In the genomic region with DNA sequence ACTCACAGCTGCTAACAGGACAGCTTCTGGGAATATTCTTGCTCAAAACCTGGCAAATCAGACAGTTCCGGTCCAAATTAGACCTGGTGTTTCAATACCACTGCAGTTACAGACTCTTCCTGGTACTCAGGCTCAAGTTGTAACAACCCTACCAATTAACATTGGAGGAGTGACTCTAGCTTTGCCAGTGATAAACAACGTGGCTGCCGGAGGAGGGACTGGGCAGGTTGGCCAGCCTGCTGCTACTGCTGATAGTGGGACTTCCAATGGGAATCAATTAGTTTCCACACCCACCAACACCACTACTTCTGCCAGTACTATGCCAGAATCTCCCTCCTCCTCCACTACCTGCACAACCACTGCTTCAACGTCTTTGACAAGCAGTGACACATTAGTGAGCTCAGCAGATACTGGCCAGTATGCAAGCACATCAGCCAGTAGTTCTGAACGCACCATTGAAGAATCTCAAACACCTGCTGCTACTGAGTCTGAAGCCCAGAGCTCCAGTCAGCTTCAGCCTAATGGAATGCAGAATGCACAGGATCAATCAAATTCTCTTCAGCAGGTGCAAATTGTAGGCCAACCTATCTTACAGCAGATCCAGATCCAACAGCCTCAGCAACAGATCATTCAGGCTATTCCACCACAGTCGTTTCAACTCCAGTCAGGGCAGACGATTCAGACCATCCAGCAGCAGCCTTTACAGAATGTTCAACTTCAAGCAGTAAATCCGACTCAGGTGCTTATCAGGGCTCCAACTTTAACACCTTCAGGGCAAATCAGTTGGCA, we compare ENCODE assay signal across 15 cellular contexts. TPM values are rescaled to one million over a fixed set of nuclear protein-coding genes. Genes with fewer than 3 reads are reported as not detected.
DNase-seq lines count a peak whose midpoint lies in the region; ATAC-seq, FAIRE-seq and TF ChIP-seq lines count a peak whose summit lies in the region.
"Had no signal": no experiment of that assay in that cellular context is flagged by ENCODE, and none has a peak within 500 bp of the region (broad histone marks: within the 10 kb centered on the region; RNA-seq: fewer than 3 reads in every experiment).

No MANE protein-coding gene starts in this region.

- H2BK15ac ChIP-seq in IMR-90 (ENCODE audit: low read depth, low read length), result no peak overlapping the region

- intact Hi-C loops in IMR-90 (cut with micrococcal nuclease) (loop anchor here (2.0 to 5.0 kb wide), 3 partner anchors 77 to 643 kb away; a partner anchor contains a TSS), GM12878 (cut with micrococcal nuclease; ENCODE audit: unreplicated experiment) (loop anchor here (5.0 kb wide), 1 partner anchor 128 kb away; no protein-coding TSS in a partner anchor)

- H2AK5ac ChIP-seq in IMR-90 (ENCODE audit: low read depth, low read length), result no peak overlapping the region

- peak overlapping the region; percentile 97 for H3K4me3 Mint-ChIP-seq in neural progenitor cell

- TF ChIP-seq POLR2A in IMR-90 (IDR thresholded peaks at IDR 0.05; ENCODE audit: low read depth, low read length), result no peak
- TF ChIP-seq POLR2A in GM12878 (IDR thresholded peaks at IDR 0.05; ENCODE audit: low read depth, low read length), result 0 out of 2 replicates have a peak, but pooled peaks have one; percentile 12

- H2BK120ac ChIP-seq in IMR-90 (ENCODE audit: low read depth, low read length), result no peak overlapping the region

- H4K5ac ChIP-seq in IMR-90 (ENCODE audit: low read depth, low read length), result no peak overlapping the region

- H2AFZ ChIP-seq in IMR-90 (replicated peaks; ENCODE audit: low read length, poor library complexity), result peak overlapping the region; percentile 36
- H2AFZ ChIP-seq in GM12878 (ENCODE audit: control insufficient read depth, low read depth, low read length), result no peak overlapping the region
- H2AFZ ChIP-seq in neural progenitor cell (replicated peaks), result no peak overlapping the region

- H3K27ac ChIP-seq in IMR-90 (ENCODE audit: insufficient read depth, low read length) (no peak overlapping the region), GM12878 (ENCODE audit: control insufficient read depth, insufficient read depth) (no peak overlapping the region), neural progenitor cell (no peak overlapping the region)
- H3K27ac ChIP-seq: left lung had no signal

- H3K9ac ChIP-seq in IMR-90 (ENCODE audit: low read depth, low read length), result no peak overlapping the region
- H3K9ac ChIP-seq in GM12878 (ENCODE audit: control insufficient read depth, insufficient read depth, low read length), result no peak overlapping the region
- no peak overlapping the region for H3K9ac ChIP-seq in neural progenitor cell

- H3K9me1 ChIP-seq in IMR-90 (ENCODE audit: insufficient read depth, low read length), result peaks cover 4% of the 10 kb centered on the region

- no peak for TF ChIP-seq CTCF in IMR-90 (conservative IDR thresholded peaks at IDR 0.05; ENCODE audit: low read depth, low read length)
- TF ChIP-seq CTCF in GM12878 (IDR thresholded peaks at IDR 0.05 in 2 of 3, conservative IDR thresholded peaks at IDR 0.05 in 1 of 3; ENCODE audit: control insufficient read depth in 2 of 3, extremely low read depth in 1 of 3, insufficient read depth in 1 of 3, low read depth in 3 of 3, low read length in 3 of 3), result no peak
- no peak for TF ChIP-seq CTCF in neural progenitor cell (IDR thresholded peaks at IDR 0.05)

- no peak overlapping the region for H2BK20ac ChIP-seq in IMR-90 (ENCODE audit: low read depth, low read length)

- H3K18ac ChIP-seq in IMR-90 (ENCODE audit: low read depth, low read length), result no peak overlapping the region

- H4K20me1 ChIP-seq in IMR-90 (ENCODE audit: insufficient read depth, low read length) (no peaks in the 10 kb centered on the region), GM12878 (ENCODE audit: control insufficient read depth, insufficient read depth) (no peaks in the 10 kb centered on the region), neural progenitor cell (ENCODE audit: low read depth) (peaks cover 35% of the 10 kb centered on the region)

- 82% methylated on average over 5 of the region's 8 CpGs; no CpG with 5 or more reads in 1 of the 2 experiments for WGBS in IMR-90 (ENCODE audit: extremely low coverage in 2 of 2, insufficient read length in 1 of 2), 2 experiments
- WGBS in GM12878 (ENCODE audit: insufficient coverage, insufficient replicate concordance, low lambda C conversion rate, missing lambda C conversion rate), result 82% methylated on average over 8 of the region's 8 CpGs

- H3K36me3 ChIP-seq in IMR-90 (ENCODE audit: control insufficient read depth, insufficient read depth, low read length) (no peaks in the 10 kb centered on the region), GM12878 (ENCODE audit: control insufficient read depth in 2 of 2, insufficient read depth in 2 of 2, low read length in 1 of 2) (peaks cover 0 to 4% of the 10 kb centered on the region in 2 experiments; a peak in 1 of 4 replicates), neural progenitor cell (no peaks in the 10 kb centered on the region)
- H3K36me3 ChIP-seq: left lung, sigmoid colon had no signal

- no peak for FAIRE-seq in GM12878 (lab: Jason Lieb, UNC)
- FAIRE-seq: A204.1 had no signal

- peaks cover 40% of the 10 kb centered on the region for H3K79me2 ChIP-seq in GM12878 (ENCODE audit: control insufficient read depth, insufficient read depth, low read length)
- peaks cover 65% of the 10 kb centered on the region for H3K79me2 ChIP-seq in neural progenitor cell (ENCODE audit: low read depth)

- H3K36me3 Mint-ChIP-seq in neural progenitor cell, result peaks cover 28% of the 10 kb centered on the region

- H3F3A ChIP-seq in neural progenitor cell (ENCODE audit: low read depth), result peaks cover 38% of the 10 kb centered on the region

- H2BK5ac ChIP-seq in IMR-90 (ENCODE audit: low read depth, low read length, poor library complexity, severe bottlenecking), result no peak overlapping the region

- peaks cover 0 to 2% of the 10 kb centered on the region in 2 experiments; a peak in 2 of 4 replicates for H3K79me1 ChIP-seq in IMR-90 (ENCODE audit: low read depth in 1 of 2, low read length in 2 of 2)

- H3K27ac Mint-ChIP-seq in neural progenitor cell, result no peak overlapping the region
- H3K27ac Mint-ChIP-seq: HFFc6 had no signal

- no peak overlapping the region for H4K8ac ChIP-seq in IMR-90 (ENCODE audit: low read depth in 2 of 2, low read length in 2 of 2)

- RAD21 ChIA-PET in GM12878 (lab: Charles Lee; ENCODE audit: unreplicated experiment), result interaction anchor here (0.6 to 2.5 kb wide), 10 partner anchors 11 to 169 kb away, joined by 3 to 17 read pairs (median 4); no protein-coding TSS in a partner anchor

- BruUV-seq in IMR-90 (replicated peaks; lab: Mats Ljungman, UMichigan) (no TSS peak), GM12878 (replicated peaks; lab: Mats Ljungman, UMichigan) (no TSS peak)

- TF ChIP-seq EP300 in GM12878 (IDR thresholded peaks at IDR 0.05; ENCODE audit: borderline replicate concordance in 1 of 2, control insufficient read depth in 1 of 2, low read depth in 2 of 2, low read length in 2 of 2), result no peak

- H3K4me3 ChIP-seq in IMR-90 (ENCODE audit: insufficient read depth, low read depth, low read length) (no peak overlapping the region), GM12878 (peak overlapping the region; percentile 95), neural progenitor cell (peak overlapping the region; percentile 57)

- no peak overlapping the region for H3K56ac ChIP-seq in IMR-90 (ENCODE audit: extremely low read depth, insufficient read depth, low read length)

- dilution Hi-C loops in IMR-90 (cut with HindIII; ENCODE audit: low sequenced_read_pairs, unreplicated experiment), result no loop called here

- POLR2A ChIA-PET in IMR-90 (lab: Charles Lee; ENCODE audit: unreplicated experiment), result no interaction called here
- POLR2A ChIA-PET in GM12878 (lab: Charles Lee), result interaction anchor here (3.3 kb wide), 1 partner anchor 11 kb away, joined by 13 read pairs; no protein-coding TSS in a partner anchor

- no peak overlapping the region for H2AK9ac ChIP-seq in IMR-90 (replicated peaks; ENCODE audit: low read depth, low read length, poor library complexity)

- H3K4me2 ChIP-seq in IMR-90 (ENCODE audit: low read depth, low read length) (no peak overlapping the region), GM12878 (ENCODE audit: control insufficient read depth, insufficient read depth) (peak overlapping the region; percentile 71), neural progenitor cell (peak overlapping the region; percentile 95)

- H3K27me3 Mint-ChIP-seq in neural progenitor cell (ENCODE audit: insufficient read depth, low read depth), result peaks cover 10% of the 10 kb centered on the region

- TF ChIP-seq RAD21 in IMR-90 (IDR thresholded peaks at IDR 0.05; ENCODE audit: low read length) (no peak), GM12878 (IDR thresholded peaks at IDR 0.05; ENCODE audit: insufficient read depth, low read depth, low read length) (no peak)

- H3K27me3 ChIP-seq in IMR-90 (ENCODE audit: control insufficient read depth, insufficient read depth, low read length), result no peaks in the 10 kb centered on the region
- no peaks in the 10 kb centered on the region for H3K27me3 ChIP-seq in GM12878 (replicated peaks in 1 of 2; ENCODE audit: control insufficient read depth in 2 of 2, insufficient read depth in 2 of 2, low read length in 1 of 2)
- H3K27me3 ChIP-seq in neural progenitor cell, result no peaks in the 10 kb centered on the region
- H3K27me3 ChIP-seq: left lung, sigmoid colon had no signal

- H3K9me3 ChIP-seq in IMR-90 (ENCODE audit: control insufficient read depth, insufficient read depth, low read length) (no peaks in the 10 kb centered on the region), GM12878 (replicated peaks; ENCODE audit: control insufficient read depth, insufficient read depth, low read length) (no peaks in the 10 kb centered on the region), neural progenitor cell (ENCODE audit: low read depth) (no peaks in the 10 kb centered on the region)
- H3K9me3 ChIP-seq: left lung, sigmoid colon had no signal

- peaks cover 4% of the 10 kb centered on the region for H3K9me3 Mint-ChIP-seq in neural progenitor cell
- H3K9me3 Mint-ChIP-seq: HFFc6 had no signal

- no peak overlapping the region for H3K4ac ChIP-seq in IMR-90 (ENCODE audit: low read depth, low read length)

- no peak overlapping the region for H3K14ac ChIP-seq in IMR-90 (replicated peaks; ENCODE audit: low read depth, low read length)

- H3K4me1 ChIP-seq in IMR-90 (ENCODE audit: control insufficient read depth, insufficient read depth, low read length) (peaks cover 4% of the 10 kb centered on the region; the same call in 1 of the 2 replicates), GM12878 (ENCODE audit: control insufficient read depth, insufficient read depth, low read length) (peaks cover 15% of the 10 kb centered on the region), neural progenitor cell (peaks cover 55% of the 10 kb centered on the region)

- no peak overlapping the region for H4K91ac ChIP-seq in IMR-90 (ENCODE audit: insufficient read depth, low read depth, low read length)

- in situ Hi-C loops in IMR-90 (cut with MboI; ENCODE audit: low sequenced_read_pairs) (no loop called here), GM12878 (cut with MboI) (no loop called here)

- SMC1A ChIA-PET in GM12878 (lab: Charles Lee; ENCODE audit: uncharacterized antibody, unreplicated experiment), result interaction anchor here (0.7 to 2.2 kb wide), 14 partner anchors 9 to 168 kb away, joined by 3 to 8 read pairs (median 4); no protein-coding TSS in a partner anchor

- CTCF ChIA-PET in IMR-90 (lab: Yijun Ruan, JAX), result no interaction called here
- CTCF ChIA-PET in GM12878 (lab: Yijun Ruan, JAX), result interaction anchor here (0.6 to 2.9 kb wide), 5 partner anchors 18 to 169 kb away, joined by 3 to 13 read pairs (median 4); no protein-coding TSS in a partner anchor

- DNase-seq in DMS53 (lab: John Stamatoyannopoulos, UW) (peak; percentile 51), DMS53 treated with DMSO at 0.1 percent for 48 hours (lab: John Stamatoyannopoulos, UW; ENCODE audit: unreplicated experiment) (no peak), IMR-90 (no peak), GM12878 (ENCODE audit: low read depth, low spot score) (no peak), neural progenitor cell (ENCODE audit: low spot score) (peak; percentile 12), medulla oblongata (ENCODE audit: extremely low spot score) (no peak)
- DNase-seq: EL, HFFc6, left lung, NCI-H1694 treated with DMSO at 0.1 percent for 48 hours, SHP77, sigmoid colon had no signal

- 0 out of 2 replicates have a peak overlapping the region, but pooled peaks have one; percentile 25 for H3K23ac ChIP-seq in IMR-90 (ENCODE audit: low read depth, low read length)

- peaks cover 41% of the 10 kb centered on the region for H3K4me1 Mint-ChIP-seq in neural progenitor cell

- ATAC-seq in IMR-90 (ENCODE audit: low read depth) (no peak), GM12878 (no peak), GM19328 (IDR thresholded peaks at IDR 0.05; ENCODE audit: unreplicated experiment) (no peak), HG03135 (IDR thresholded peaks at IDR 0.05; ENCODE audit: unreplicated experiment) (no peak)
- ATAC-seq: left lung had no signal

RNA-seq across cellular contexts. Expression of a gene that starts 2.1 kb away (rescaled TPM):
- total RNA-seq in IMR-90 (2012; rRNA removed) (5.6 and 5.9 TPM in 2 replicates), GM12878 (2014; rRNA removed) (23.7 and 28.9 TPM in 2 replicates), GM12878 (2014; rRNA removed; fragmentation: Illumina TruSeq; extraction: Trizol) (28.0 and 28.1 TPM in 2 replicates), GM12878 (2021) (19.2 and 19.9 TPM in 2 replicates), neural progenitor cell (ENCODE audit: low replicate concordance) (42.3 and 49.0 TPM in 2 replicates)
- polyA plus RNA-seq in IMR-90 (2012; rRNA removed) (0.85 and 0.97 TPM in 2 replicates), GM12878 (2011; rRNA removed) (32.4 and 43.8 TPM in 2 replicates), GM12878 (2014; fragmentation: Illumina TruSeq; extraction: Trizol) (15.0 and 19.0 TPM in 2 replicates), GM12878 (2014; fragmentation: Nextera tagmentation; extraction: Ambion mirVana) (10 to 100 TPM in 1 of 2 experiments, 1 to 10 TPM in 1; 6.2 to 17.2 TPM), GM12878 (2014; rRNA removed) (7.9 and 9.9 TPM in 2 replicates), GM12878 (2016; fragmentation: Nextera tagmentation; extraction: Ambion mirVana) (10 to 100 TPM; 12.4 to 14.8 TPM)
- polyA plus RNA-seq in IMR-90 (2012; cell fraction: cytosol; rRNA removed), result 0.30 and 0.40 TPM in 2 replicates
- 0.23 and 1.1 TPM in 2 replicates for polyA plus RNA-seq in IMR-90 (2012; cell fraction: nucleus; rRNA removed; ENCODE audit: low replicate concordance)
- 68.8 and 98.9 TPM in 2 replicates for total RNA-seq in GM12878 (2013; cell fraction: nucleolus; rRNA removed)
- polyA plus RNA-seq in GM12878 (2011; ENCODE audit: low read depth), result 3.9 TPM
- polyA plus RNA-seq in GM12878 (2011; cell fraction: cytosol; rRNA removed), result 17.3 and 17.9 TPM in 2 replicates
- 14.2 and 16.3 TPM in 2 replicates for polyA plus RNA-seq in GM12878 (2011; cell fraction: nucleus; rRNA removed)
- 5.1 and 6.1 TPM in 2 replicates for polyA plus RNA-seq in GM12878 (2012)
- polyA minus RNA-seq in GM12878 (2011; rRNA and poly(A)+ RNA removed), result 94.7 and 100 TPM in 2 replicates
- 22.9 and 24.8 TPM in 2 replicates for polyA minus RNA-seq in GM12878 (2011; cell fraction: cytosol; rRNA and poly(A)+ RNA removed)
- 65.0 and 89.4 TPM in 2 replicates for polyA minus RNA-seq in GM12878 (2011; cell fraction: nucleus; rRNA and poly(A)+ RNA removed)

Comparison
In these comparisons a context has a peak if more than half of its experiments do, and no peak if none do; other contexts are left out.
1. DNase-seq: peak in DMS53 (single experiment) and neural progenitor cell (single experiment); none in DMS53 treated with DMSO at 0.1 percent for 48 hours (single experiment), IMR-90 (single experiment), GM12878 (single experiment) and medulla oblongata (single experiment).